In genomic region chr7:4683043-4683883, GRCh38 we compare ENCODE assay signal across 8 cellular contexts. TPM values are rescaled to one million over a fixed set of nuclear protein-coding genes. Genes with fewer than 3 reads are reported as not detected.
A peak's percentile ranks its signal among the peaks of the same experiment; 100 is the strongest.
DNase-seq lines count a peak whose midpoint lies in the region; ATAC-seq and TF ChIP-seq lines count a peak whose summit lies in the region.

No MANE protein-coding gene starts in this region.

- WGBS in tibial nerve, 2 donors = 1 to 2% methylated on average over 21 to 22 of the region's 23 CpGs

- H3K27ac ChIP-seq in coronary artery (peak overlapping the region; percentile 95), tibial nerve (peak overlapping the region; percentile 65 to 91 (median 89))

- H3K4me3 ChIP-seq in coronary artery = peak overlapping the region; percentile 86
- peak overlapping the region; percentile 67 for H3K4me3 ChIP-seq in mononuclear cell (ENCODE audit: low read length)
- H3K4me3 ChIP-seq in tibial nerve = peak overlapping the region; percentile 85 to 94 (median 90)

- H3K36me3 ChIP-seq in tibial nerve = no peaks in the 10 kb centered on the region

- peak; percentile 34 for ATAC-seq in GM21723 (IDR thresholded peaks at IDR 0.05; ENCODE audit: unreplicated experiment)
- no peak for ATAC-seq in HG02973 (IDR thresholded peaks at IDR 0.05; ENCODE audit: unreplicated experiment)
- ATAC-seq in GM18519 (IDR thresholded peaks at IDR 0.05; ENCODE audit: low FRiP score, unreplicated experiment) = no peak
- ATAC-seq in HG03521 (IDR thresholded peaks at IDR 0.05; ENCODE audit: unreplicated experiment) = no peak

- no peak for TF ChIP-seq POLR2A in tibial nerve (IDR thresholded peaks at IDR 0.05)

- H3K27me3 ChIP-seq in mononuclear cell (ENCODE audit: insufficient read depth, low read length) (no peaks in the 10 kb centered on the region), tibial nerve (no peaks in the 10 kb centered on the region)

- TF ChIP-seq CTCF in coronary artery (IDR thresholded peaks at IDR 0.05) (no peak), tibial nerve (IDR thresholded peaks at IDR 0.05) (no peak)

- H3K4me1 ChIP-seq in mononuclear cell (ENCODE audit: insufficient read depth, low read length) (peaks cover 33% of the 10 kb centered on the region), tibial nerve (peaks cover 0 to 48% (median 10%) of the 10 kb centered on the region in 4 donors)

- TF ChIP-seq EP300 in tibial nerve (IDR thresholded peaks at IDR 0.05) = no peak

- H3K9me3 ChIP-seq in mononuclear cell (ENCODE audit: low read depth, low read length) (no peaks in the 10 kb centered on the region), tibial nerve (no peaks in the 10 kb centered on the region)

- peak; percentile 3 for DNase-seq in T-helper 9 cell
- no peak for DNase-seq in coronary artery (ENCODE audit: low spot score)
- no peak for DNase-seq in tibial nerve (ENCODE audit: low spot score in 2 of 2)

RNA-seq across cellular contexts. Expression of gene FOXK1, which starts 1.2 kb away (rescaled TPM):
- total RNA-seq in mononuclear cell (41.5 TPM), tibial nerve (10 to 100 TPM; 24.5 to 47.3 (median 26.4) TPM)
